Comparison of ENCODE assay signal across 1 cellular context in genomic region chr3:159174715-159175390, GRCh38.
TF ChIP-seq lines count a peak whose summit lies in the region.

No MANE protein-coding gene starts in this region.

TF ChIP-seq in SK-N-SH treated with all-trans-retinoic acid at 6 μM for 48 hours, 23 proteins besides CTCF, POLR2A, EP300 and RAD21 (continued from another document):
- no peak for TF ChIP-seq TSHZ2 (CRISPR knock-in tag; IDR thresholded peaks at IDR 0.05)
- TF ChIP-seq RARB (CRISPR knock-in tag; IDR thresholded peaks at IDR 0.05), result no peak
- no peak for TF ChIP-seq ZC3H10 (CRISPR knock-in tag; IDR thresholded peaks at IDR 0.05)
- TF ChIP-seq CREB5 (CRISPR knock-in tag; IDR thresholded peaks at IDR 0.05; ENCODE audit: low read depth), result no peak
- TF ChIP-seq TOX (CRISPR knock-in tag; IDR thresholded peaks at IDR 0.05; ENCODE audit: borderline replicate concordance), result no peak
- TF ChIP-seq CSDC2 (CRISPR knock-in tag; IDR thresholded peaks at IDR 0.05), result no peak
TF ChIP-seq in SK-N-SH treated with all-trans-retinoic acid at 6 μM for 48 hours: peak in this region for 0.
